In the genomic region with DNA sequence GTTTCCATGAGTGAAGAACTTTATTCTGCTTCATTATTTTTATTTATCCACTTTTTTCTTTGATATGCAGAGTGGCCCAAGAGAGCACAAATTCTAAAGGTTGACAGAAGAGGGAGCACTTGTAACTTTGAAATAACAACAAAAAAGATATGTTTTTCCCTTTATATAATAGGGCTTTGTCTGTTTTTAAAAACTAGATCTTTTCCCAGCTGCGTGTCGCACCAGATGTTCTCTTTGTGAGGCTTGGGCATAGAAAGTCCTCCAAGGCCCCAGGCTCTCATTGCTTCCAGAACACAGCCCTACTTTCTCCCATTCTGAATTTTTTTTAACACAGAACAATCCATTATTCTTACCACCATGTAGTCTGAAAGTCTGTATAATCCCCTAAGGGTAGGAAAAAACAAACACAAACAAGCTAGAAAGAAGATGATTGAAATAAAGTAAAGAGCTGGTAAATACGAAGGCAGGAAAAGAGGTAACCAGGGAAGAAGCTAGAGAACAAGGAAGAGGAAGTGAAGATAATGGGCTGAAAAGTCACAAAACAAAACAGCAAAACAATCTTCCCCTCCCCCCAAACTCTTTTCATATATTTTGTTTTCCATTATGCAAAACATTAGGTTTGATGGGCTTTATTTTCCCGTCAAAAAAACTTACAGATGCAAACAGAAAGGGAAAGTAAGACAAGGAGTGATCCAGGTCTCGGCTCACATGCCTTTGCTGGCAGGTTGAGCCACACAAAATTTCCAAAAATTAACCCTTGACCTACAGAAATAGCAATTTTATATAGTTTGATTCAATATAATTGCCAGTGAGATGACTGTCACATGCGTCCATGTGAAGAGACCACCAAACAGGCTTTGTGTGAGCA, we compare ENCODE assay signal across 8 cellular contexts.
DNase-seq lines count a peak whose midpoint lies in the region; ATAC-seq and TF ChIP-seq lines count a peak whose summit lies in the region.

No MANE protein-coding gene starts in this region.

- CTCF ChIA-PET in MCF 10A (lab: Yijun Ruan, JAX) = interaction anchor here (0.6 to 2.9 kb wide), 35 partner anchors 9 to 730 kb away, joined by 3 to 29 read pairs (median 3); no protein-coding TSS in a partner anchor

- in situ Hi-C loops in transverse colon (cut with MboI; ENCODE audit: low pct_ligation_motif_present in 1 of 4, low pct_unique_long_range_greater_than_20kb in 1 of 4, low sequenced_read_pairs in 3 of 4) = no loop called here

- BruUV-seq in MCF 10A (replicated peaks; lab: Mats Ljungman, UMichigan) = no TSS peak

- no peak overlapping the region for H3K9ac ChIP-seq in DND-41 (ENCODE audit: low read depth, low read length)
- H3K9ac ChIP-seq in Loucy (ENCODE audit: low read depth, low read length, poor library complexity, severe bottlenecking) = no peak overlapping the region

- H2AFZ ChIP-seq in DND-41 (ENCODE audit: low read depth, low read length) (no peak overlapping the region), Loucy (ENCODE audit: low read length) (peak overlapping the region; percentile 85)

- H3K27ac Mint-ChIP-seq in MCF 10A (ENCODE audit: low read depth, unreplicated experiment) = peak overlapping the region; percentile 40

- WGBS in right lobe of liver (ENCODE audit: insufficient coverage, low coverage, low lambda C conversion rate, missing lambda C conversion rate) = 37% methylated on average over 6 of the region's 6 CpGs
- 27 to 47% methylated on average over 5 to 6 of the region's 6 CpGs for WGBS in transverse colon (ENCODE audit: low coverage in 1 of 2), 2 donors

- H3K4me1 ChIP-seq in DND-41 (ENCODE audit: insufficient read depth, low read length) (no peaks in the 10 kb centered on the region), Loucy (ENCODE audit: insufficient read depth, low read length, poor library complexity, severe bottlenecking) (no peaks in the 10 kb centered on the region), right lobe of liver (peaks cover 0 to 53% (median 25%) of the 10 kb centered on the region in 4 donors), transverse colon (peaks cover 0 to 29% (median 10%) of the 10 kb centered on the region in 4 donors)

- no peak for TF ChIP-seq EP300 in transverse colon (IDR thresholded peaks at IDR 0.05; ENCODE audit: low read depth)

- H3K4me3 Mint-ChIP-seq in MCF 10A (ENCODE audit: unreplicated experiment) = no peak overlapping the region

- H3K36me3 ChIP-seq in DND-41 (ENCODE audit: insufficient read depth, low read length) (no peaks in the 10 kb centered on the region), Loucy (ENCODE audit: insufficient read depth, low read length) (no peaks in the 10 kb centered on the region), right lobe of liver (no peaks in the 10 kb centered on the region), transverse colon (no peaks in the 10 kb centered on the region)

- peak; percentile 15 for TF ChIP-seq CTCF in DND-41 (IDR thresholded peaks at IDR 0.05; ENCODE audit: borderline replicate concordance, extremely low read depth, low read length, poor library complexity, severe bottlenecking)
- TF ChIP-seq CTCF in Loucy (conservative IDR thresholded peaks at IDR 0.05; ENCODE audit: low read length) = peak; percentile 47
- peak; percentile 37 for TF ChIP-seq CTCF in MCF 10A (IDR thresholded peaks at IDR 0.05; ENCODE audit: unreplicated experiment)
- peak in 3 of 4 donors; percentile 28 to 36 (median 29) for TF ChIP-seq CTCF in right lobe of liver (IDR thresholded peaks at IDR 0.05)
- TF ChIP-seq CTCF in transverse colon (IDR thresholded peaks at IDR 0.05) = peak in 1 of 5 experiments; percentile 11

- H3K79me2 ChIP-seq in DND-41 (ENCODE audit: insufficient read depth, low read length) (no peaks in the 10 kb centered on the region), Loucy (ENCODE audit: insufficient read depth, low read length) (no peaks in the 10 kb centered on the region)

- H4K20me1 ChIP-seq in DND-41 (ENCODE audit: insufficient read depth, low read length) (no peaks in the 10 kb centered on the region), Loucy (ENCODE audit: insufficient read depth, low read length, poor library complexity, severe bottlenecking) (no peaks in the 10 kb centered on the region)

- H3K4me2 ChIP-seq in DND-41 (ENCODE audit: insufficient read depth, low read length) (no peak overlapping the region), Loucy (ENCODE audit: low read depth, low read length, poor library complexity, severe bottlenecking) (no peak overlapping the region)

- no peak for ATAC-seq in DND-41 (ENCODE audit: insufficient read depth, low read depth)
- peak in 3 of 4 donors; percentile 0 to 9 (median 7) for ATAC-seq in right lobe of liver
- ATAC-seq in HG03196 (IDR thresholded peaks at IDR 0.05; ENCODE audit: unreplicated experiment) = no peak

- H3K4me3 ChIP-seq in DND-41 (ENCODE audit: low read depth in 1 of 2, low read length in 2 of 2) = no peak overlapping the region
- no peak overlapping the region for H3K4me3 ChIP-seq in Loucy (ENCODE audit: low read length, poor library complexity, severe bottlenecking)
- H3K4me3 ChIP-seq in right lobe of liver = no peak overlapping the region
- H3K4me3 ChIP-seq in transverse colon = no peak overlapping the region

- TF ChIP-seq POLR2A in right lobe of liver (IDR thresholded peaks at IDR 0.05) (no peak), transverse colon (IDR thresholded peaks at IDR 0.05) (no peak)

- intact Hi-C loops in MCF 10A (cut with micrococcal nuclease) = loop anchor here (1.0 to 5.0 kb wide), 3 partner anchors 115 to 442 kb away; no protein-coding TSS in a partner anchor
- intact Hi-C loops in right lobe of liver (cut with DNase I) = no loop called here
- intact Hi-C loops in transverse colon (cut with DNase I; ENCODE audit: low total_unique reads) = no loop called here

- H3K27me3 Mint-ChIP-seq in MCF 10A (ENCODE audit: insufficient read depth, unreplicated experiment) = no peaks in the 10 kb centered on the region

- no peaks in the 10 kb centered on the region for H3F3A ChIP-seq in Loucy (ENCODE audit: low read depth)

- no peaks in the 10 kb centered on the region for H3K36me3 Mint-ChIP-seq in MCF 10A (ENCODE audit: insufficient read depth, unreplicated experiment)

- H3K4me1 Mint-ChIP-seq in MCF 10A (ENCODE audit: insufficient read depth, unreplicated experiment) = peaks cover 20% of the 10 kb centered on the region

- no peaks in the 10 kb centered on the region for H3K27me3 ChIP-seq in DND-41 (ENCODE audit: insufficient read depth, low read length, poor library complexity)
- no peaks in the 10 kb centered on the region for H3K27me3 ChIP-seq in Loucy (ENCODE audit: insufficient read depth, low read length, poor library complexity, severe bottlenecking)
- H3K27me3 ChIP-seq in right lobe of liver = no peaks in the 10 kb centered on the region
- H3K27me3 ChIP-seq in transverse colon = no peaks in the 10 kb centered on the region

- H3K9me3 ChIP-seq in DND-41 (ENCODE audit: insufficient read depth, low read length, severe bottlenecking) = no peaks in the 10 kb centered on the region
- no peaks in the 10 kb centered on the region for H3K9me3 ChIP-seq in Loucy (ENCODE audit: insufficient read depth, low read depth, low read length)
- H3K9me3 ChIP-seq in right lobe of liver = peaks cover 0 to 4% (median 0%) of the 10 kb centered on the region in 4 donors
- H3K9me3 ChIP-seq in transverse colon = no peaks in the 10 kb centered on the region

- POLR2A ChIA-PET in MCF 10A (lab: Yijun Ruan, JAX) = interaction anchor here (0.7 to 1.4 kb wide), 6 partner anchors 112 to 1305 kb away, joined by 3 to 5 read pairs (median 3); no protein-coding TSS in a partner anchor

- H3K9me3 Mint-ChIP-seq in MCF 10A (ENCODE audit: unreplicated experiment) = no peaks in the 10 kb centered on the region

- no peak overlapping the region for H3K27ac ChIP-seq in DND-41 (ENCODE audit: low read length)
- peak overlapping the region; percentile 69 to 94 (median 81) for H3K27ac ChIP-seq in right lobe of liver
- H3K27ac ChIP-seq in transverse colon = peak overlapping the region; percentile 51 to 72 (median 68)

- DNase-seq in DND-41 = no peak
- peak; percentile 26 for DNase-seq in MCF 10A (ENCODE audit: unreplicated experiment)
- DNase-seq in right lobe of liver = no peak
- no peak for DNase-seq in transverse colon
- DNase-seq in activated effector memory CD4-positive, alpha-beta T cell treated with anti-CD3 and anti-CD28 coated beads, Interleukin-2, amount 50 U/mL, for 16 hours = no peak
- DNase-seq in GOT3 (lab: John Stamatoyannopoulos, UW) = no peak

- H3K9me2 ChIP-seq in Loucy (replicated peaks; ENCODE audit: low read depth, low read length) = no peaks in the 10 kb centered on the region

Comparison
In these comparisons a context has a peak if more than half of its experiments do, and no peak if none do; other contexts are left out.
1. ATAC-seq: peak in right lobe of liver (3 of 4); none in DND-41 (single experiment) and HG03196 (single experiment).